In the genomic region with DNA sequence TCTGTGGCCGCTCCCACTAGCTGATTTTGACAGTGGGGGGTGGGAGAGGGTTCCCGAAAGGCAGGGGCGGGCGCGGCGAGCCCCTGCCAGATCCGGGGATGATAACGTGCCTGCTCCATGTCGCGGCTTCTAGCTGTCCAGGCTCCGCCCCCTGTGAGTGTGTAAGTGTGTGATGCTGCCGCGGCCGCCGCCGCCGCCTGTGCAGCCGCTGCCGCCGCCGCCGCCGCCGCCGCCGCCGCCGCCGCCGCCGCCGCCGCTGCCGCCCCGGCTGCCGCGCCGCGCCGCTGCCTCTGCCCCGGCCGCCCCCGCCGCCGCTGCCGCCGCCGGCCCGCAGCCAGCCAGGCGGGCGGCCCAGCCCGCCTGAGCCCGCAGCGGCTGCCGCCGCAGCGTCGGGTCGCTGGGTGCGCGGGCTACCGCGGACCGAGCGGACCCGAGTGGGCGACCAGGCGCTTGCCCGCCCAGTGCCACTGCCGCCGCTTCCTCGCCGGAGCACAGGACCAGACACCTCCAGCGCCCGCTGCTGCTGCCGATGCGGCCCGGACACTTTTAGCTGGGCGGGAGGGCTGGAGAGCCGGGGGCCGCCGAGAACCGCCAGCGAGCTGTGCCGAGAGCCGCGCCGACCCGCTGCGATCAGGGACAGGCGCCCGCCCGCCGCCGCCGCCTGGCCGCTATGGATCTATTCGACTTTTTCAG, we compare ENCODE assay signal across 8 cellular contexts. TPM values are rescaled to one million over a fixed set of nuclear protein-coding genes. Genes with fewer than 3 reads are reported as not detected.
DNase-seq lines count a peak whose midpoint lies in the region; ATAC-seq, FAIRE-seq and TF ChIP-seq lines count a peak whose summit lies in the region.

A gene (plus strand): TSS at position 190 of the 693 bp plus-strand sequence. CDS start 481 bp downstream, at position 671.

- no peak within 1 kb of the TSS for H3K27ac ChIP-seq in RWPE2 (ENCODE audit: poor library complexity, severe bottlenecking)
- H3K27ac ChIP-seq in iPS DF 6.9 (ENCODE audit: low read length): no peak within 1 kb of the TSS
- H3K27ac ChIP-seq in small intestine (ENCODE audit: low read depth in 1 of 2, low read length in 1 of 2): no peak within 1 kb of the TSS

- H3K9me3 Mint-ChIP-seq in activated naive CD8-positive, alpha-beta T cell treated with anti-CD3 and anti-CD28 coated beads, Interleukin-2, amount 50 U/mL, for 24 hours: no peaks in the 10 kb centered on the region

- TF ChIP-seq CTCF in RWPE2 (IDR thresholded peaks at IDR 0.05; ENCODE audit: poor library complexity, severe bottlenecking): no peak
- TF ChIP-seq CTCF in D721Med (IDR thresholded peaks at IDR 0.05; ENCODE audit: insufficient read depth, missing control alignments): no peak

- peaks cover 23% of the 10 kb centered on the region for H3K4me1 Mint-ChIP-seq in activated naive CD8-positive, alpha-beta T cell treated with anti-CD3 and anti-CD28 coated beads, Interleukin-2, amount 50 U/mL, for 24 hours

- H3K9ac ChIP-seq in ES-I3 (ENCODE audit: low read depth, low read length): peak within 1 kb of the TSS; percentile 51

- WGBS in iPS DF 6.9 (ENCODE audit: insufficient coverage, insufficient read length): no CpG with 5 or more reads among the region's 98 CpGs
- WGBS in small intestine, 3 donors: 1 to 40% (median 12%) methylated on average over 24 to 98 of the region's 98 CpGs

- no peaks in the 10 kb centered on the region for H3K36me3 Mint-ChIP-seq in activated naive CD8-positive, alpha-beta T cell treated with anti-CD3 and anti-CD28 coated beads, Interleukin-2, amount 50 U/mL, for 24 hours (ENCODE audit: low read depth)

- H3K4me3 ChIP-seq in RWPE2 (ENCODE audit: severe bottlenecking) (peak within 1 kb of the TSS; percentile 13), iPS DF 6.9 (ENCODE audit: low read length) (peak within 1 kb of the TSS; percentile 66; the same call in 1 of the 2 replicates), small intestine (ENCODE audit: low read depth in 1 of 2, low read length in 2 of 2) (peak within 1 kb of the TSS; percentile 29 to 45)

- H3K36me3 ChIP-seq in ES-I3 (ENCODE audit: insufficient read depth, low read length) (no peaks in the 10 kb centered on the region), RWPE2 (ENCODE audit: low read depth) (no peaks in the 10 kb centered on the region), iPS DF 6.9 (ENCODE audit: control insufficient read depth, insufficient read depth, low read length) (no peaks in the 10 kb centered on the region), small intestine (ENCODE audit: control insufficient read depth in 2 of 2, insufficient read depth in 2 of 2, low read length in 2 of 2) (no peaks in the 10 kb centered on the region)

- H3K27me3 ChIP-seq in RWPE2 (ENCODE audit: insufficient read depth, poor library complexity, severe bottlenecking): peaks cover 39% of the 10 kb centered on the region
- H3K27me3 ChIP-seq in iPS DF 6.9 (ENCODE audit: control insufficient read depth, insufficient read depth, low read length): no peaks in the 10 kb centered on the region; the same call in none of the 2 replicates
- H3K27me3 ChIP-seq in small intestine (ENCODE audit: control insufficient read depth in 2 of 2, insufficient read depth in 2 of 2, low read length in 2 of 2): peaks cover 3 to 5% of the 10 kb centered on the region in 2 donors

- H3K9me3 ChIP-seq in ES-I3 (ENCODE audit: control insufficient read depth, insufficient read depth, low read length) (no peaks in the 10 kb centered on the region), RWPE2 (ENCODE audit: severe bottlenecking) (no peaks in the 10 kb centered on the region), iPS DF 6.9 (ENCODE audit: control insufficient read depth, insufficient read depth, low read length) (no peaks in the 10 kb centered on the region), small intestine (ENCODE audit: control insufficient read depth, low read depth) (no peaks in the 10 kb centered on the region)

- H3K4me1 ChIP-seq in ES-I3 (ENCODE audit: insufficient read depth, low read length) (peaks cover 8% of the 10 kb centered on the region), RWPE2 (ENCODE audit: insufficient read depth, poor library complexity, severe bottlenecking) (no peaks in the 10 kb centered on the region), iPS DF 6.9 (ENCODE audit: control insufficient read depth, insufficient read depth, low read length) (no peaks in the 10 kb centered on the region; the same call in 1 of the 2 replicates), small intestine (ENCODE audit: control insufficient read depth in 2 of 2, insufficient read depth in 1 of 2, low read depth in 1 of 2, low read length in 1 of 2) (no peaks in the 10 kb centered on the region)

- peak; percentile 55 for ATAC-seq in HG02852 (IDR thresholded peaks at IDR 0.05; ENCODE audit: unreplicated experiment)
- peak; percentile 35 for ATAC-seq in RWPE2 (ENCODE audit: low read depth)
- peak; percentile 57 for ATAC-seq in activated naive CD8-positive, alpha-beta T cell treated with anti-CD3 and anti-CD28 coated beads, Interleukin-2, amount 50 U/mL, for 24 hours

- FAIRE-seq in small intestine (lab: Jason Lieb, UNC) (no peak), D721Med (lab: Jason Lieb, UNC) (no peak)

- peak within 1 kb of the TSS; percentile 78 for H3K4me3 Mint-ChIP-seq in activated naive CD8-positive, alpha-beta T cell treated with anti-CD3 and anti-CD28 coated beads, Interleukin-2, amount 50 U/mL, for 24 hours

- DNase-seq in RWPE2 (ENCODE audit: low spot score): no peak
- DNase-seq in activated naive CD8-positive, alpha-beta T cell treated with anti-CD3 and anti-CD28 coated beads, Interleukin-2, amount 50 U/mL, for 24 hours: peak; percentile 41
- no peak for DNase-seq in iPS DF 6.9 (ENCODE audit: low read depth, low spot score)
- no peak for DNase-seq in small intestine
- DNase-seq in putamen (ENCODE audit: low spot score): no peak
- no peak for DNase-seq in D721Med (ENCODE audit: insufficient read length, low spot score)

- H3K27me3 Mint-ChIP-seq in activated naive CD8-positive, alpha-beta T cell treated with anti-CD3 and anti-CD28 coated beads, Interleukin-2, amount 50 U/mL, for 24 hours: peaks cover 2% of the 10 kb centered on the region

- no peak within 1 kb of the TSS for H3K27ac Mint-ChIP-seq in activated naive CD8-positive, alpha-beta T cell treated with anti-CD3 and anti-CD28 coated beads, Interleukin-2, amount 50 U/mL, for 24 hours

RNA-seq across cellular contexts. Expression of the gene that starts here (rescaled TPM):
- under 1 TPM in 1 of 3 donors, not detected in 2; 0.34 TPM for polyA plus RNA-seq in small intestine

Comparison
In these comparisons a context has a peak if more than half of its experiments do, and no peak if none do; other contexts are left out.
1. H3K4me3 ChIP-seq: peak in every context shown above with its lines; median percentile 66 in iPS DF 6.9; 37 in small intestine; 13 in RWPE2.